11 cellular contexts compared by ENCODE assay signal in the genomic region with DNA sequence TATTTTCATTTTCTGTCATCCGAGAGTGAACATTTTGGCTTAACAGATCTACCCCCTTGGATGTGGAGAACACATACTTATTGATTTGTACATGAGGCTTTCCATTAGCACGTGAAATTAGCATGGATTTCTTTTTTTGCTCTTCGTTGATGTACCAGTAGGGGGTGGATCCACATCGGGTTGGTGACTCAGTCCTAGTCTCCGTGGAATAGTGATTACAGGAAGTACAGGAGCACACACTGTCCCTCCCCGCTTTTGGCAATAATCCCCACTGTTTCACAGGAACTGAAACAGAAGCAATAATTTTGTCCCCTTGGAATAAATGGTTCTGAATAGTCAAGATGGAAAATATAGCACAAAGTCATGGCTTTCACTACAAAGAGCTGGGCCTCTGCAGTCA.
DNase-seq lines count a peak whose midpoint lies in the region; ATAC-seq and TF ChIP-seq lines count a peak whose summit lies in the region.
"Had no signal": no experiment of that assay in that cellular context is flagged by ENCODE, and none has a peak within 500 bp of the region (broad histone marks: within the 10 kb centered on the region; RNA-seq: fewer than 3 reads in every experiment).

No MANE protein-coding gene starts in this region.

- H3K9ac ChIP-seq in Loucy (ENCODE audit: low read depth, low read length, poor library complexity, severe bottlenecking) = no peak overlapping the region
- no peak overlapping the region for H3K9ac ChIP-seq in adipocyte (ENCODE audit: low read length)
- no peak overlapping the region for H3K9ac ChIP-seq in GM23248

- H3K79me2 ChIP-seq in Loucy (ENCODE audit: insufficient read depth, low read length) = no peaks in the 10 kb centered on the region
- H3K79me2 ChIP-seq in GM23248 (ENCODE audit: insufficient read depth) = no peaks in the 10 kb centered on the region

- H3K27me3 ChIP-seq in BE2C (no peaks in the 10 kb centered on the region), Loucy (ENCODE audit: insufficient read depth, low read length, poor library complexity, severe bottlenecking) (no peaks in the 10 kb centered on the region), adipocyte (replicated peaks; ENCODE audit: control insufficient read depth, insufficient read depth, low read length) (no peaks in the 10 kb centered on the region), lower lobe of right lung (ENCODE audit: low read depth) (no peaks in the 10 kb centered on the region), GM23248 (replicated peaks; ENCODE audit: insufficient read depth) (no peaks in the 10 kb centered on the region)

- no peak overlapping the region for H2AFZ ChIP-seq in Loucy (ENCODE audit: low read length)
- no peak overlapping the region for H2AFZ ChIP-seq in GM23248

- 2% methylated on average over 6 of the region's 6 CpGs for WGBS in GM23248 (ENCODE audit: low coverage in 1 of 2, low lambda C conversion rate in 2 of 2, missing lambda C conversion rate in 2 of 2), 2 experiments

- H3K27ac ChIP-seq in lower lobe of right lung (no peak overlapping the region), GM23248 (no peak overlapping the region)
- H3K27ac ChIP-seq: epithelial cell of prostate had no signal

- H3K4me1 ChIP-seq in BE2C = no peaks in the 10 kb centered on the region
- H3K4me1 ChIP-seq in Loucy (ENCODE audit: insufficient read depth, low read length, poor library complexity, severe bottlenecking) = no peaks in the 10 kb centered on the region
- peaks cover 7% of the 10 kb centered on the region for H3K4me1 ChIP-seq in adipocyte (ENCODE audit: control insufficient read depth, insufficient read depth, low read length)
- no peaks in the 10 kb centered on the region for H3K4me1 ChIP-seq in lower lobe of right lung
- H3K4me1 ChIP-seq in GM23248 (ENCODE audit: insufficient read depth) = no peaks in the 10 kb centered on the region

- TF ChIP-seq CTCF in BE2C (IDR thresholded peaks at IDR 0.05; ENCODE audit: low read depth, low read length) = peak; percentile 39; the same call in 1 of the 2 replicates
- TF ChIP-seq CTCF in Loucy (conservative IDR thresholded peaks at IDR 0.05; ENCODE audit: low read length) = 0 out of 2 replicates have a peak, but pooled peaks have one; percentile 17
- peak; percentile 14 for TF ChIP-seq CTCF in lower lobe of right lung (IDR thresholded peaks at IDR 0.05)

- no peak overlapping the region for H3K4me3 ChIP-seq in BE2C (ENCODE audit: low read depth, low read length)
- H3K4me3 ChIP-seq in Loucy (ENCODE audit: low read length, poor library complexity, severe bottlenecking) = no peak overlapping the region
- H3K4me3 ChIP-seq in adipocyte (ENCODE audit: low read length) = peak overlapping the region; percentile 29
- no peak overlapping the region for H3K4me3 ChIP-seq in lower lobe of right lung
- H3K4me3 ChIP-seq in GM23248 = no peak overlapping the region

- DNase-seq in BE2C (no peak), adipocyte (ENCODE audit: low read depth) (no peak), lower lobe of right lung (no peak), NCI-H2171 treated with DMSO at 0.1 percent for 48 hours (lab: John Stamatoyannopoulos, UW) (no peak), GM23248 (no peak), T1000 (lab: John Stamatoyannopoulos, UW) (no peak)
- DNase-seq in activated CD4-positive, alpha-beta T cell treated with anti-CD3 and anti-CD28 coated beads for 4 hours = no peak
- DNase-seq: CD4-positive, alpha-beta T cell; stimulated activated CD4-positive, alpha-beta T cell treated with anti-CD3 and anti-CD28 coated beads, Interleukin-4, amount 100 ng/mL, for 24 hours had no signal

- ATAC-seq in lower lobe of right lung = peak; percentile 68 to 80

- in situ Hi-C loops in GM23248 (cut with MboI) = no loop called here

- no peaks in the 10 kb centered on the region for H3K9me3 ChIP-seq in BE2C
- H3K9me3 ChIP-seq in Loucy (ENCODE audit: insufficient read depth, low read depth, low read length) = no peaks in the 10 kb centered on the region
- no peaks in the 10 kb centered on the region for H3K9me3 ChIP-seq in adipocyte (ENCODE audit: control insufficient read depth, low read length)
- H3K9me3 ChIP-seq in lower lobe of right lung = no peaks in the 10 kb centered on the region
- H3K9me3 ChIP-seq in GM23248 (ENCODE audit: low read depth) = no peaks in the 10 kb centered on the region

- intact Hi-C loops in lower lobe of right lung (cut with DNase I) = no loop called here

- H3K9me2 ChIP-seq in Loucy (replicated peaks; ENCODE audit: low read depth, low read length) = no peaks in the 10 kb centered on the region
- H3K9me2 ChIP-seq in GM23248 (ENCODE audit: insufficient read depth) = no peaks in the 10 kb centered on the region

- H3K4me2 ChIP-seq in Loucy (ENCODE audit: low read depth, low read length, poor library complexity, severe bottlenecking) = no peak overlapping the region
- no peak overlapping the region for H3K4me2 ChIP-seq in GM23248 (ENCODE audit: unreplicated experiment)

- no peaks in the 10 kb centered on the region for H3F3A ChIP-seq in Loucy (ENCODE audit: low read depth)
- no peaks in the 10 kb centered on the region for H3F3A ChIP-seq in GM23248 (ENCODE audit: insufficient read depth)

- no peaks in the 10 kb centered on the region for H4K20me1 ChIP-seq in Loucy (ENCODE audit: insufficient read depth, low read length, poor library complexity, severe bottlenecking)
- no peaks in the 10 kb centered on the region for H4K20me1 ChIP-seq in GM23248 (ENCODE audit: insufficient read depth)

- H3K36me3 ChIP-seq in BE2C = no peaks in the 10 kb centered on the region
- H3K36me3 ChIP-seq in Loucy (ENCODE audit: insufficient read depth, low read length) = no peaks in the 10 kb centered on the region
- H3K36me3 ChIP-seq in adipocyte (ENCODE audit: control insufficient read depth, insufficient read depth, low read length, severe bottlenecking) = no peaks in the 10 kb centered on the region
- no peaks in the 10 kb centered on the region for H3K36me3 ChIP-seq in lower lobe of right lung
- H3K36me3 ChIP-seq in GM23248 (ENCODE audit: low read depth) = no peaks in the 10 kb centered on the region
